In genomic region chr16:17062-17765, GRCh38 we compare ENCODE assay signal across 1 cellular context. TPM values are rescaled to one million over a fixed set of nuclear protein-coding genes. Genes with fewer than 3 reads are reported as not detected.
"Had no signal": no experiment of that assay in that cellular context is flagged by ENCODE, and none has a peak within 500 bp of the region (broad histone marks: within the 10 kb centered on the region; RNA-seq: fewer than 3 reads in every experiment).

No MANE protein-coding gene starts in this region.

RNA-seq across cellular contexts. Expression of gene POLR3K, which starts 36.2 kb away (rescaled TPM):
- total RNA-seq: ascending aorta had no signal

RNA-seq across cellular contexts. Expression of gene SNRNP25, which starts 36.4 kb away (rescaled TPM):
- total RNA-seq: ascending aorta had no signal
